In the genomic region with DNA sequence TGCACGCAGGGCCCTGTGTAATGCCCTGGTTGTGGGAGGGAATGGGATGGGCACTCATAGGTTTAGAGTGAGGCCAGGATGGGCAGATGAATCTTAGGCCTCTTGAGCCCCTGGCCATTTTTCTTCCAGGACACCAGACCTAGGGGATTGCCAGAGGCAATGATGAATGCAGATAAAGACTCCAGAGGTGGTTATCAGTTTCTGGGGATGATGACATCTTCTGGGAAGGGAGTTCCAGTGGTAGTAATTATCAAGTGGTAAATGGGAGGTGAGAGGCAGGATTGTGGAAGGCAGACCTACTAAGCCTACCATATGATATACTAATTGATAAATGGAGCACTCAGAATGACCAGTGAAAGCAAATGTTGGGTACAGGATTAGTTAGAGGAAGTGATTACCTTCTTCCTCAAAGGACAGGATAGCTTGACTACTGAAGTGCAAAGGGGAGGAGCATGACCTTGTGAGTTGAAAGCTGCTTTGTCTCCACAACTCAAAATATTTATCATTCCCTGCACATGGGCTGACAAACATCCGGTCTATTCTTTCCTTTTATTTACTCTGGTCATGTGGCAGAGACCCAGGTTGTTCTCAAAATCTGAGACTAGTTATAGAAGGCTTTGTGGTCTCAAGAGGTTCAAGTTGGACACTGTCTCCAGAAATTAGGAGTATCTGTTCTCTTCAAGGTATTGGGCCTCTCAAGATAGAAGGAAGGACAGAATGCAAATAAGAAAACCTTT, we compare ENCODE assay signal across 1 cellular context.
TF ChIP-seq lines count a peak whose summit lies in the region.

No MANE protein-coding gene starts in this region.

TF ChIP-seq in HepG2, 621 proteins besides CTCF, POLR2A, EP300 and RAD21 (continued from another document and continues in another):
- TF ChIP-seq, protein P1, sequence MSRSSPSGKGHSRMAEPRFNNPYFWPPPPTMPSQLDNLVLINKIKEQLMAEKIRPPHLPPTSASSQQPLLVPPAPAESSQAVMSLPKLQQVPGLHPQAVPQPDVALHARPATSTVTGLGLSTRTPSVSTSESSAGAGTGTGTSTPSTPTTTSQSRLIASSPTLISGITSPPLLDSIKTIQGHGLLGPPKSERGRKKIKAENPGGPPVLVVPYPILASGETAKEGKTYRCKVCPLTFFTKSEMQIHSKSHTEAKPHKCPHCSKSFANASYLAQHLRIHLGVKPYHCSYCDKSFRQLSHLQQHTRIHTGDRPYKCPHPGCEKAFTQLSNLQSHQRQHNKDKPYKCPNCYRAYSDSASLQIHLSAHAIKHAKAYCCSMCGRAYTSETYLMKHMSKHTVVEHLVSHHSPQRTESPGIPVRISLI (CRISPR knock-in tag; IDR thresholded peaks at IDR 0.05; ENCODE audit: borderline replicate concordance): 0 out of 2 replicates have a peak, but pooled peaks have one; percentile 29
- TF ChIP-seq ZSCAN9 (CRISPR knock-in tag; IDR thresholded peaks at IDR 0.05; ENCODE audit: borderline replicate concordance): peak; percentile 59
- TF ChIP-seq ZKSCAN8 (CRISPR knock-in tag; IDR thresholded peaks at IDR 0.05; ENCODE audit: borderline replicate concordance): peak; percentile 55; the same call in 1 of the 2 replicates
- no peak for TF ChIP-seq ZNF703 (CRISPR knock-in tag; IDR thresholded peaks at IDR 0.05; ENCODE audit: borderline replicate concordance)
- TF ChIP-seq ZNF264 (CRISPR knock-in tag; IDR thresholded peaks at IDR 0.05): peak; percentile 87
- TF ChIP-seq, protein P2, sequence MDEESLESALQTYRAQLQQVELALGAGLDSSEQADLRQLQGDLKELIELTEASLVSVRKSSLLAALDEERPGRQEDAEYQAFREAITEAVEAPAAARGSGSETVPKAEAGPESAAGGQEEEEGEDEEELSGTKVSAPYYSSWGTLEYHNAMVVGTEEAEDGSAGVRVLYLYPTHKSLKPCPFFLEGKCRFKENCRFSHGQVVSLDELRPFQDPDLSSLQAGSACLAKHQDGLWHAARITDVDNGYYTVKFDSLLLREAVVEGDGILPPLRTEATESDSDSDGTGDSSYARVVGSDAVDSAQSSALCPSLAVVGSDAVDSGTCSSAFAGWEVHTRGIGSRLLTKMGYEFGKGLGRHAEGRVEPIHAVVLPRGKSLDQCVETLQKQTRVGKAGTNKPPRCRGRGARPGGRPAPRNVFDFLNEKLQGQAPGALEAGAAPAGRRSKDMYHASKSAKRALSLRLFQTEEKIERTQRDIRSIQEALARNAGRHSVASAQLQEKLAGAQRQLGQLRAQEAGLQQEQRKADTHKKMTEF (CRISPR knock-in tag; IDR thresholded peaks at IDR 0.05): peak; percentile 94
- TF ChIP-seq MZF1 (CRISPR knock-in tag; IDR thresholded peaks at IDR 0.05; ENCODE audit: borderline replicate concordance): no peak
- TF ChIP-seq REXO4 (CRISPR knock-in tag; IDR thresholded peaks at IDR 0.05; ENCODE audit: borderline replicate concordance): no peak
- TF ChIP-seq, protein P3, sequence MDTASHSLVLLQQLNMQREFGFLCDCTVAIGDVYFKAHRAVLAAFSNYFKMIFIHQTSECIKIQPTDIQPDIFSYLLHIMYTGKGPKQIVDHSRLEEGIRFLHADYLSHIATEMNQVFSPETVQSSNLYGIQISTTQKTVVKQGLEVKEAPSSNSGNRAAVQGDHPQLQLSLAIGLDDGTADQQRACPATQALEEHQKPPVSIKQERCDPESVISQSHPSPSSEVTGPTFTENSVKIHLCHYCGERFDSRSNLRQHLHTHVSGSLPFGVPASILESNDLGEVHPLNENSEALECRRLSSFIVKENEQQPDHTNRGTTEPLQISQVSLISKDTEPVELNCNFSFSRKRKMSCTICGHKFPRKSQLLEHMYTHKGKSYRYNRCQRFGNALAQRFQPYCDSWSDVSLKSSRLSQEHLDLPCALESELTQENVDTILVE (CRISPR knock-in tag; IDR thresholded peaks at IDR 0.05): peak; percentile 74
- peak; percentile 54; the same call in 1 of the 2 replicates for TF ChIP-seq THAP11 (CRISPR knock-in tag; IDR thresholded peaks at IDR 0.05)
- TF ChIP-seq BCL6 (CRISPR knock-in tag; IDR thresholded peaks at IDR 0.05): peak; percentile 93
- TF ChIP-seq TP53 (CRISPR knock-in tag; conservative IDR thresholded peaks at IDR 0.05): 0 out of 2 replicates have a peak, but pooled peaks have one; percentile 45
- TF ChIP-seq ZNF263 (CRISPR knock-in tag; IDR thresholded peaks at IDR 0.05): peak; percentile 85
- TF ChIP-seq, protein P4, sequence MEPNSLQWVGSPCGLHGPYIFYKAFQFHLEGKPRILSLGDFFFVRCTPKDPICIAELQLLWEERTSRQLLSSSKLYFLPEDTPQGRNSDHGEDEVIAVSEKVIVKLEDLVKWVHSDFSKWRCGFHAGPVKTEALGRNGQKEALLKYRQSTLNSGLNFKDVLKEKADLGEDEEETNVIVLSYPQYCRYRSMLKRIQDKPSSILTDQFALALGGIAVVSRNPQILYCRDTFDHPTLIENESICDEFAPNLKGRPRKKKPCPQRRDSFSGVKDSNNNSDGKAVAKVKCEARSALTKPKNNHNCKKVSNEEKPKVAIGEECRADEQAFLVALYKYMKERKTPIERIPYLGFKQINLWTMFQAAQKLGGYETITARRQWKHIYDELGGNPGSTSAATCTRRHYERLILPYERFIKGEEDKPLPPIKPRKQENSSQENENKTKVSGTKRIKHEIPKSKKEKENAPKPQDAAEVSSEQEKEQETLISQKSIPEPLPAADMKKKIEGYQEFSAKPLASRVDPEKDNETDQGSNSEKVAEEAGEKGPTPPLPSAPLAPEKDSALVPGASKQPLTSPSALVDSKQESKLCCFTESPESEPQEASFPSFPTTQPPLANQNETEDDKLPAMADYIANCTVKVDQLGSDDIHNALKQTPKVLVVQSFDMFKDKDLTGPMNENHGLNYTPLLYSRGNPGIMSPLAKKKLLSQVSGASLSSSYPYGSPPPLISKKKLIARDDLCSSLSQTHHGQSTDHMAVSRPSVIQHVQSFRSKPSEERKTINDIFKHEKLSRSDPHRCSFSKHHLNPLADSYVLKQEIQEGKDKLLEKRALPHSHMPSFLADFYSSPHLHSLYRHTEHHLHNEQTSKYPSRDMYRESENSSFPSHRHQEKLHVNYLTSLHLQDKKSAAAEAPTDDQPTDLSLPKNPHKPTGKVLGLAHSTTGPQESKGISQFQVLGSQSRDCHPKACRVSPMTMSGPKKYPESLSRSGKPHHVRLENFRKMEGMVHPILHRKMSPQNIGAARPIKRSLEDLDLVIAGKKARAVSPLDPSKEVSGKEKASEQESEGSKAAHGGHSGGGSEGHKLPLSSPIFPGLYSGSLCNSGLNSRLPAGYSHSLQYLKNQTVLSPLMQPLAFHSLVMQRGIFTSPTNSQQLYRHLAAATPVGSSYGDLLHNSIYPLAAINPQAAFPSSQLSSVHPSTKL (CRISPR knock-in tag; IDR thresholded peaks at IDR 0.05): peak; percentile 96
- TF ChIP-seq SP140L (CRISPR knock-in tag; IDR thresholded peaks at IDR 0.05; ENCODE audit: borderline replicate concordance): no peak
- TF ChIP-seq CHD4 (IDR thresholded peaks at IDR 0.05; ENCODE audit: borderline replicate concordance, low read length): peak; percentile 48; the same call in 1 of the 2 replicates
- TF ChIP-seq POLR2G (IDR thresholded peaks at IDR 0.05; ENCODE audit: low read depth, low read length): peak; percentile 52
- TF ChIP-seq MED1 (CRISPR knock-in tag; IDR thresholded peaks at IDR 0.05): peak; percentile 99
- peak; percentile 90 for TF ChIP-seq TBX2 (CRISPR knock-in tag; IDR thresholded peaks at IDR 0.05; ENCODE audit: borderline replicate concordance)
- 0 out of 2 replicates have a peak, but pooled peaks have one; percentile 18 for TF ChIP-seq KDM2A (CRISPR knock-in tag; IDR thresholded peaks at IDR 0.05; ENCODE audit: borderline replicate concordance, low read depth)
- TF ChIP-seq ZNF256 (CRISPR knock-in tag; conservative IDR thresholded peaks at IDR 0.05): no peak
- peak; percentile 48; the same call in 1 of the 2 replicates for TF ChIP-seq YEATS4 (CRISPR knock-in tag; IDR thresholded peaks at IDR 0.05; ENCODE audit: borderline replicate concordance)
- TF ChIP-seq SP5 (CRISPR knock-in tag; IDR thresholded peaks at IDR 0.05; ENCODE audit: borderline replicate concordance, low read depth): peak; percentile 99
- 0 out of 2 replicates have a peak, but pooled peaks have one; percentile 33 for TF ChIP-seq ZMYM2 (CRISPR knock-in tag; IDR thresholded peaks at IDR 0.05)
- TF ChIP-seq ZNF260 (CRISPR knock-in tag; IDR thresholded peaks at IDR 0.05; ENCODE audit: borderline replicate concordance, low read depth): no peak
- TF ChIP-seq NFIC (IDR thresholded peaks at IDR 0.05; ENCODE audit: low read length): peak; percentile 90
- peak; percentile 82 for TF ChIP-seq TCF7 (IDR thresholded peaks at IDR 0.05; ENCODE audit: low read depth)
- TF ChIP-seq MEIS1 (CRISPR knock-in tag; IDR thresholded peaks at IDR 0.05; ENCODE audit: borderline replicate concordance): peak; percentile 68; the same call in 1 of the 2 replicates
- TF ChIP-seq RFXAP (CRISPR knock-in tag; IDR thresholded peaks at IDR 0.05; ENCODE audit: borderline replicate concordance): 0 out of 2 replicates have a peak, but pooled peaks have one; percentile 55
- 0 out of 2 replicates have a peak, but pooled peaks have one; percentile 28 for TF ChIP-seq ZKSCAN1 (IDR thresholded peaks at IDR 0.05; ENCODE audit: low read length)
- TF ChIP-seq, protein P5, sequence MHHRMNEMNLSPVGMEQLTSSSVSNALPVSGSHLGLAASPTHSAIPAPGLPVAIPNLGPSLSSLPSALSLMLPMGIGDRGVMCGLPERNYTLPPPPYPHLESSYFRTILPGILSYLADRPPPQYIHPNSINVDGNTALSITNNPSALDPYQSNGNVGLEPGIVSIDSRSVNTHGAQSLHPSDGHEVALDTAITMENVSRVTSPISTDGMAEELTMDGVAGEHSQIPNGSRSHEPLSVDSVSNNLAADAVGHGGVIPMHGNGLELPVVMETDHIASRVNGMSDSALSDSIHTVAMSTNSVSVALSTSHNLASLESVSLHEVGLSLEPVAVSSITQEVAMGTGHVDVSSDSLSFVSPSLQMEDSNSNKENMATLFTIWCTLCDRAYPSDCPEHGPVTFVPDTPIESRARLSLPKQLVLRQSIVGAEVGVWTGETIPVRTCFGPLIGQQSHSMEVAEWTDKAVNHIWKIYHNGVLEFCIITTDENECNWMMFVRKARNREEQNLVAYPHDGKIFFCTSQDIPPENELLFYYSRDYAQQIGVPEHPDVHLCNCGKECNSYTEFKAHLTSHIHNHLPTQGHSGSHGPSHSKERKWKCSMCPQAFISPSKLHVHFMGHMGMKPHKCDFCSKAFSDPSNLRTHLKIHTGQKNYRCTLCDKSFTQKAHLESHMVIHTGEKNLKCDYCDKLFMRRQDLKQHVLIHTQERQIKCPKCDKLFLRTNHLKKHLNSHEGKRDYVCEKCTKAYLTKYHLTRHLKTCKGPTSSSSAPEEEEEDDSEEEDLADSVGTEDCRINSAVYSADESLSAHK (CRISPR knock-in tag; IDR thresholded peaks at IDR 0.05; ENCODE audit: borderline replicate concordance): no peak
- TF ChIP-seq, protein P6, sequence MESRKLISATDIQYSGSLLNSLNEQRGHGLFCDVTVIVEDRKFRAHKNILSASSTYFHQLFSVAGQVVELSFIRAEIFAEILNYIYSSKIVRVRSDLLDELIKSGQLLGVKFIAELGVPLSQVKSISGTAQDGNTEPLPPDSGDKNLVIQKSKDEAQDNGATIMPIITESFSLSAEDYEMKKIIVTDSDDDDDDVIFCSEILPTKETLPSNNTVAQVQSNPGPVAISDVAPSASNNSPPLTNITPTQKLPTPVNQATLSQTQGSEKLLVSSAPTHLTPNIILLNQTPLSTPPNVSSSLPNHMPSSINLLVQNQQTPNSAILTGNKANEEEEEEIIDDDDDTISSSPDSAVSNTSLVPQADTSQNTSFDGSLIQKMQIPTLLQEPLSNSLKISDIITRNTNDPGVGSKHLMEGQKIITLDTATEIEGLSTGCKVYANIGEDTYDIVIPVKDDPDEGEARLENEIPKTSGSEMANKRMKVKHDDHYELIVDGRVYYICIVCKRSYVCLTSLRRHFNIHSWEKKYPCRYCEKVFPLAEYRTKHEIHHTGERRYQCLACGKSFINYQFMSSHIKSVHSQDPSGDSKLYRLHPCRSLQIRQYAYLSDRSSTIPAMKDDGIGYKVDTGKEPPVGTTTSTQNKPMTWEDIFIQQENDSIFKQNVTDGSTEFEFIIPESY (CRISPR knock-in tag; IDR thresholded peaks at IDR 0.05): peak; percentile 25; the same call in 1 of the 2 replicates
- TF ChIP-seq ZFP90 (CRISPR knock-in tag; IDR thresholded peaks at IDR 0.05; ENCODE audit: borderline replicate concordance): no peak
- no peak for TF ChIP-seq CBX1 (IDR thresholded peaks at IDR 0.05; ENCODE audit: low read depth)
- TF ChIP-seq NR3C1 (CRISPR knock-in tag; IDR thresholded peaks at IDR 0.05): no peak
- TF ChIP-seq, protein P7, sequence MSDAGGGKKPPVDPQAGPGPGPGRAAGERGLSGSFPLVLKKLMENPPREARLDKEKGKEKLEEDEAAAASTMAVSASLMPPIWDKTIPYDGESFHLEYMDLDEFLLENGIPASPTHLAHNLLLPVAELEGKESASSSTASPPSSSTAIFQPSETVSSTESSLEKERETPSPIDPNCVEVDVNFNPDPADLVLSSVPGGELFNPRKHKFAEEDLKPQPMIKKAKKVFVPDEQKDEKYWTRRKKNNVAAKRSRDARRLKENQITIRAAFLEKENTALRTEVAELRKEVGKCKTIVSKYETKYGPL (CRISPR knock-in tag; IDR thresholded peaks at IDR 0.05): 0 out of 2 replicates have a peak, but pooled peaks have one; percentile 21
- no peak for TF ChIP-seq ZNF720 (CRISPR knock-in tag; IDR thresholded peaks at IDR 0.05)
- TF ChIP-seq PHF5A (CRISPR knock-in tag; IDR thresholded peaks at IDR 0.05; ENCODE audit: low read depth, unreplicated experiment): no peak
- TF ChIP-seq IRF2 (CRISPR knock-in tag; IDR thresholded peaks at IDR 0.05): peak; percentile 79
- TF ChIP-seq BRD4 (CRISPR knock-in tag; IDR thresholded peaks at IDR 0.05): peak; percentile 19; the same call in 1 of the 2 replicates
- TF ChIP-seq, protein P8, sequence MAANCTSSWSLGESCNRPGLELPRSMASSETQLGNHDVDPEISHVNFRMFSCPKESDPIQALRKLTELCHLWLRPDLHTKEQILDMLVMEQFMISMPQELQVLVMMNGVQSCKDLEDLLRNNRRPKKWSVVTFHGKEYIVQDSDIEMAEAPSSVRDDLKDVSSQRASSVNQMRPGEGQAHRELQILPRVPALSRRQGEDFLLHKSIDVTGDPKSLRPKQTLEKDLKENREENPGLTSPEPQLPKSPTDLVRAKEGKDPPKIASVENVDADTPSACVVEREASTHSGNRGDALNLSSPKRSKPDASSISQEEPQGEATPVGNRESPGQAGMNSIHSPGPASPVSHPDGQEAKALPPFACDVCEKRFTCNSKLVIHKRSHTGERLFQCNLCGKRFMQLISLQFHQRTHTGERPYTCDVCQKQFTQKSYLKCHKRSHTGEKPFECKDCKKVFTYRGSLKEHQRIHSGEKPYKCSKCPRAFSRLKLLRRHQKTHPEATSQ (CRISPR knock-in tag; IDR thresholded peaks at IDR 0.05; ENCODE audit: borderline replicate concordance): no peak
- TF ChIP-seq, protein P9, sequence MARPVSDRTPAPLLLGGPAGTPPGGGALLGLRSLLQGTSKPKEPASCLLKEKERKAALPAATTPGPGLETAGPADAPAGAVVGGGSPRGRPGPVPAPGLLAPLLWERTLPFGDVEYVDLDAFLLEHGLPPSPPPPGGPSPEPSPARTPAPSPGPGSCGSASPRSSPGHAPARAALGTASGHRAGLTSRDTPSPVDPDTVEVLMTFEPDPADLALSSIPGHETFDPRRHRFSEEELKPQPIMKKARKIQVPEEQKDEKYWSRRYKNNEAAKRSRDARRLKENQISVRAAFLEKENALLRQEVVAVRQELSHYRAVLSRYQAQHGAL (CRISPR knock-in tag; IDR thresholded peaks at IDR 0.05; ENCODE audit: not compliant biosample characterization): no peak
- TF ChIP-seq GATAD2A (CRISPR knock-in tag; IDR thresholded peaks at IDR 0.05): peak; percentile 96
- peak; percentile 53; the same call in 1 of the 2 replicates for TF ChIP-seq ZBTB7B (CRISPR knock-in tag; IDR thresholded peaks at IDR 0.05)
